10 cellular contexts compared by ENCODE assay signal in the genomic region with DNA sequence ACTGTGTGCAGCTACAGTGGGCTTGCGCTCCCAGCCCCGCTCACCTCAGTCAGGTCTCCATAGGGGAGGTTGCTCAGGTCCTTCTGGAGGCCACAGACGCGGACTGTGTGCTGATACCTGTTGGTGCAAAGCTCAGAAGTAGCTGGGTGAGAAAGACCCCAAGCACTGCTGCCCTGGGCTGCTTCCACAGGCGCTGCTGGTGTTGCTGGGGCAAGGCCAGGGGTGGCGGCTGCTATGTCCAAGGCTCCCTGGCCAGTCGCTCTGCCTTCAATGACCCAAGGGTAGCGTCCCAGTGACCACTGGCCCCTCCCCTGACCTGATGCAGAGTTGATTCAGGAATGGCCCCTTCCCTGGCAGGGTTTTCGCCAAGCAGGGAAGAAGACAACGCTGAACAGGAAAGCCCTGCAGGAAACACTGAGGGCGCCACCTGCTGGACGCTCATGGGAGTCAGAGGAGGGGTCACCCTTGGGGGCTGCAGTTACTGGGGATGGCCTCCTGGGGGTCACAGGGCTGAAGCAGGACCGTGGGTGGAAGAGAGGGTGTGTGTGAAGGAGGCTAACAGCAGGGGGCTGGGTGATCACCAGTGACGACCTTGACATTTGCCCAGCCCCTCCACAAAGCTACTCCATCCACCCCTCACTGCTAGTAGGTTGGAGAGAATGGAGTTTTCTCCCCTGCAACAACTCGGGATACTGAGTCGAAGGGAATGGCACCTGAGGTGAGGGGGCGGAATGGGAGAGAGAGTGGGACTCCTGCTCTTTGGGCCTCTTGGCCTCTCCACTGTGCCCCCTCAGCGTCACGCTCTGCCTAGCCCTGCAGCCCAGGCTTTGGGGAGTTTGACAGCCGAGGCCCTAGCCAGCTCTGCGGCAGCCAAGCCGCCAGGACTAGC. TPM values are rescaled to one million over a fixed set of nuclear protein-coding genes. Genes with fewer than 3 reads are reported as not detected.
A peak's percentile ranks its signal among the peaks of the same experiment; 100 is the strongest.
DNase-seq lines count a peak whose midpoint lies in the region; ATAC-seq, FAIRE-seq and TF ChIP-seq lines count a peak whose summit lies in the region.
"Had no signal": no experiment of that assay in that cellular context is flagged by ENCODE, and none has a peak within 500 bp of the region (broad histone marks: within the 10 kb centered on the region; RNA-seq: fewer than 3 reads in every experiment).

No MANE protein-coding gene starts in this region.

- peak; percentile 30 for TF ChIP-seq CTCF in CD4-positive, alpha-beta T cell (IDR thresholded peaks at IDR 0.05)
- peak; percentile 66 for TF ChIP-seq CTCF in astrocyte (IDR thresholded peaks at IDR 0.05; ENCODE audit: insufficient read depth, low read depth, low read length)

- H3K27ac Mint-ChIP-seq in CD4-positive, alpha-beta T cell, result no peak overlapping the region
- no peak overlapping the region for H3K27ac Mint-ChIP-seq in astrocyte (ENCODE audit: unreplicated experiment)

- H3K79me2 ChIP-seq in astrocyte (ENCODE audit: insufficient read depth, low read length), result no peaks in the 10 kb centered on the region

- peak; percentile 52 for ATAC-seq in CD4-positive, alpha-beta T cell (ENCODE audit: poor library complexity)
- ATAC-seq in GM19023 (IDR thresholded peaks at IDR 0.05; ENCODE audit: unreplicated experiment), result peak; percentile 85

- H3K4me3 Mint-ChIP-seq in CD4-positive, alpha-beta T cell, result no peak overlapping the region
- H3K4me3 Mint-ChIP-seq in astrocyte (ENCODE audit: unreplicated experiment), result no peak overlapping the region

- POLR2A ChIA-PET in CD4-positive, alpha-beta T cell (lab: Charles Lee), result no interaction called here

- FAIRE-seq in astrocyte (lab: Jason Lieb, UNC), result no peak

- no peaks in the 10 kb centered on the region for H3K9me3 ChIP-seq in CD4-positive, alpha-beta T cell (ENCODE audit: control insufficient read depth, low read length)
- H3K9me3 ChIP-seq in astrocyte (ENCODE audit: insufficient read depth, low read depth, low read length), result no peaks in the 10 kb centered on the region

- intact Hi-C loops in CD4-positive, alpha-beta T cell (cut with DNase I, micrococcal nuclease), result loop anchor here in 1 of 2 experiments (5.0 kb wide), 1 partner anchor 975 kb away; a partner anchor contains a TSS

- peak; percentile 16 to 50 (median 28) for DNase-seq in CD4-positive, alpha-beta T cell
- DNase-seq in HuH-7 (ENCODE audit: low spot score), result peak; percentile 76
- peak; percentile 15 to 48 (median 22) for DNase-seq in T-helper 1 cell
- no peak for DNase-seq in astrocyte (ENCODE audit: low read depth)
- peak; percentile 46 for DNase-seq in kidney tubule cell (ENCODE audit: low spot score)
- DNase-seq in stimulated activated CD8-positive, alpha-beta memory T cell treated with anti-CD3 and anti-CD28 coated beads, Interleukin-15, amount 100 ng/mL, for 24 hours (ENCODE audit: low read depth), result peak; percentile 38
- no peak for DNase-seq in DMS153 treated with DMSO at 0.1 percent for 48 hours (lab: John Stamatoyannopoulos, UW; ENCODE audit: unreplicated experiment)

- H3K4me1 Mint-ChIP-seq in CD4-positive, alpha-beta T cell (ENCODE audit: low read depth), result no peaks in the 10 kb centered on the region
- H3K4me1 Mint-ChIP-seq in astrocyte (ENCODE audit: low read depth, unreplicated experiment), result no peaks in the 10 kb centered on the region

- H3K4me3 ChIP-seq in astrocyte (ENCODE audit: insufficient read depth, low read depth, low read length), result no peak overlapping the region
- H3K4me3 ChIP-seq: SK-N-MC had no signal

- no peaks in the 10 kb centered on the region for H3K9me3 Mint-ChIP-seq in CD4-positive, alpha-beta T cell
- no peaks in the 10 kb centered on the region for H3K9me3 Mint-ChIP-seq in astrocyte (ENCODE audit: unreplicated experiment)

- peaks cover 2% of the 10 kb centered on the region for H3K4me1 ChIP-seq in astrocyte (ENCODE audit: insufficient read depth, low read length)

- CTCF ChIA-PET in CD4-positive, alpha-beta T cell (lab: Charles Lee), result no interaction called here

- H4K20me1 ChIP-seq in astrocyte (ENCODE audit: insufficient read depth, low read length), result no peaks in the 10 kb centered on the region

- H3K9ac ChIP-seq in astrocyte (ENCODE audit: low read length), result no peak overlapping the region

- no peak overlapping the region for H2AFZ ChIP-seq in astrocyte (ENCODE audit: low read depth, low read length)

- H3K27me3 ChIP-seq in CD4-positive, alpha-beta T cell (ENCODE audit: control insufficient read depth, insufficient read depth, low read length), result no peaks in the 10 kb centered on the region
- no peaks in the 10 kb centered on the region for H3K27me3 ChIP-seq in astrocyte (ENCODE audit: insufficient read depth, low read length)

- no peak overlapping the region for H3K27ac ChIP-seq in CD4-positive, alpha-beta T cell (ENCODE audit: low read depth, low read length)
- H3K27ac ChIP-seq in astrocyte (ENCODE audit: low read depth, low read length), result no peak overlapping the region
- H3K27ac ChIP-seq: SK-N-MC had no signal

- no peaks in the 10 kb centered on the region for H3K27me3 Mint-ChIP-seq in CD4-positive, alpha-beta T cell
- peaks cover 21% of the 10 kb centered on the region for H3K27me3 Mint-ChIP-seq in astrocyte (ENCODE audit: low read depth, unreplicated experiment)

- no peak overlapping the region for H3K4me2 ChIP-seq in astrocyte (ENCODE audit: low read length)

- H3K36me3 Mint-ChIP-seq in CD4-positive, alpha-beta T cell (ENCODE audit: low read depth), result no peaks in the 10 kb centered on the region
- peaks cover 1% of the 10 kb centered on the region for H3K36me3 Mint-ChIP-seq in astrocyte (ENCODE audit: low read depth, unreplicated experiment)

- H3K36me3 ChIP-seq in astrocyte (ENCODE audit: insufficient read depth, low read length), result no peaks in the 10 kb centered on the region

RNA-seq across cellular contexts. Expression of a gene that starts 38.3 kb away (rescaled TPM):
- not detected for total RNA-seq in CD4-positive, alpha-beta T cell
- total RNA-seq in astrocyte, result not detected in 2 replicates
- total RNA-seq: urinary bladder had no signal

Comparison
In these comparisons a context has a peak if more than half of its experiments do, and no peak if none do; other contexts are left out.
1. DNase-seq: peak in CD4-positive, alpha-beta T cell (10 of 10), HuH-7 (single experiment), T-helper 1 cell (5 of 5), kidney tubule cell (single experiment) and stimulated activated CD8-positive, alpha-beta memory T cell treated with anti-CD3 and anti-CD28 coated beads, Interleukin-15, amount 100 ng/mL, for 24 hours (single experiment); none in astrocyte (single experiment) and DMS153 treated with DMSO at 0.1 percent for 48 hours (single experiment).